In the genomic region with DNA sequence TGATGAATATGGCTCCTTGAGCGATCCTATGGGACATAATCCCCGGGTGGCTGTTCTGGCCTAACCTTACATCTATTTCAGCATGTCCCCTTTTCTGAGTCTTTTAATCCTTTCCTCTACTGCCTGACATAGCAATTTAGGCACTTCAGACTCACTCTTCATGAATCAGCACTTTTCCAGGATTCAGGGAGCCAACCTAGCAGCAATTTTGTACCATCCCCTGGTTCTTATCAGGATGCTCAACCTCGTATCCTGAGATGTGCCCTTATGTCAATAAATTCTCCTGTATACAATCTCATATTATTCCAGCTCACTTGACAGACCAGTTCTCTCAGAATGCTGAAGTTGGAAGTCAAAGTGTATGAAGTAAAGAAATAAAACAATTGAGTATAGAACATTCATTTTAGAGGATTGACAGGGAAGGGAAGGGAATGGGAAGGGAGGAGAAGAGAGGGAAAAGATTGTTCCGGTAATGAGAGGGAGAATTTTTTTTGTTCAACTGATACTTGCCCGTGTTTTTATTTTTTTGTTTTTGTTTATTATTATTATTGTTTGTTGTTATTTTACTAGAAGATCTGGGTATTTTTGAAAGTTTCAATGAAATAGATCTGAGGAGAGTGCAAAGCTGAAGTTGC, we compare ENCODE assay signal across 15 cellular contexts. TPM values are rescaled to one million over a fixed set of nuclear protein-coding genes. Genes with fewer than 3 reads are reported as not detected.
DNase-seq lines count a peak whose midpoint lies in the region; ATAC-seq and TF ChIP-seq lines count a peak whose summit lies in the region.
"Had no signal": no experiment of that assay in that cellular context is flagged by ENCODE, and none has a peak within 500 bp of the region (broad histone marks: within the 10 kb centered on the region; RNA-seq: fewer than 3 reads in every experiment).

No MANE protein-coding gene starts in this region.

- H3K36me3 ChIP-seq in Caco-2 (ENCODE audit: control insufficient read depth, insufficient read depth, low read length) = no peaks in the 10 kb centered on the region
- no peaks in the 10 kb centered on the region for H3K36me3 ChIP-seq in naive thymus-derived CD4-positive, alpha-beta T cell (ENCODE audit: control insufficient read depth in 2 of 3, insufficient read depth in 3 of 3, low read length in 3 of 3)
- H3K36me3 ChIP-seq: cardiac muscle cell, SJSA1 had no signal

- H3K27me3 Mint-ChIP-seq in activated CD8-positive, alpha-beta T cell treated with anti-CD3 and anti-CD28 coated beads for 36 hours = no peaks in the 10 kb centered on the region
- no peaks in the 10 kb centered on the region for H3K27me3 Mint-ChIP-seq in activated CD8-positive, alpha-beta T cell treated with anti-CD3 and anti-CD28 coated beads, Interleukin-2, amount 10 ng/mL, durations not matched to agents 7 days and 5 days (ENCODE audit: low read depth)
- no peaks in the 10 kb centered on the region for H3K27me3 Mint-ChIP-seq in Caco-2 (ENCODE audit: insufficient read depth, unreplicated experiment)
- H3K27me3 Mint-ChIP-seq in activated naive CD8-positive, alpha-beta T cell = no peaks in the 10 kb centered on the region
- H3K27me3 Mint-ChIP-seq in naive thymus-derived CD4-positive, alpha-beta T cell = peaks cover 0 to 5% (median 0%) of the 10 kb centered on the region in 5 donors
- H3K27me3 Mint-ChIP-seq: stimulated activated naive CD8-positive, alpha-beta T cell treated with anti-CD3 and anti-CD28 coated beads, Interleukin-15, Interleukin-2, amounts not matched to agents 100 ng/mL and 50 ng/mL, for 24 hours had no signal

- H3K27ac ChIP-seq in naive thymus-derived CD4-positive, alpha-beta T cell (ENCODE audit: low read depth, low read length) = no peak overlapping the region
- H3K27ac ChIP-seq: cardiac muscle cell, SJSA1 had no signal

- no peaks in the 10 kb centered on the region for H3K27me3 ChIP-seq in Caco-2 (replicated peaks; ENCODE audit: control insufficient read depth, insufficient read depth, low read length)
- H3K27me3 ChIP-seq in naive thymus-derived CD4-positive, alpha-beta T cell (ENCODE audit: control insufficient read depth in 2 of 2, insufficient read depth in 2 of 2, low read length in 2 of 2) = no peaks in the 10 kb centered on the region
- H3K27me3 ChIP-seq: cardiac muscle cell had no signal

- CTCF ChIA-PET in activated CD8-positive, alpha-beta T cell treated with anti-CD3 and anti-CD28 coated beads for 36 hours (lab: Charles Lee) = interaction anchor here (1.1 to 2.8 kb wide), 4 partner anchors 10 to 23 kb away, joined by 3 to 8 read pairs (median 4); a partner anchor contains a TSS
- CTCF ChIA-PET in activated CD8-positive, alpha-beta T cell treated with anti-CD3 and anti-CD28 coated beads, Interleukin-2, amount 10 ng/mL, durations not matched to agents 7 days and 5 days (lab: Charles Lee) = interaction anchor here (0.8 to 1.5 kb wide), 2 partner anchors 9 to 75 kb away, joined by 3 to 5 read pairs; no protein-coding TSS in a partner anchor
- CTCF ChIA-PET in Caco-2 (lab: Charles Lee) = no interaction called here
- CTCF ChIA-PET in naive thymus-derived CD4-positive, alpha-beta T cell (lab: Charles Lee) = interaction anchor here (1.0 kb wide), 2 partner anchors 9 to 45 kb away, joined by 3 read pairs; no protein-coding TSS in a partner anchor

- TF ChIP-seq CTCF in activated CD8-positive, alpha-beta T cell treated with anti-CD3 and anti-CD28 coated beads for 36 hours (IDR thresholded peaks at IDR 0.05) = no peak
- TF ChIP-seq CTCF in Caco-2 (IDR thresholded peaks at IDR 0.05; ENCODE audit: insufficient read depth in 1 of 2, low read depth in 1 of 2, low read length in 1 of 2, severe bottlenecking in 1 of 2, unreplicated experiment in 1 of 2) = no peak

- POLR2A ChIA-PET in activated CD8-positive, alpha-beta T cell treated with anti-CD3 and anti-CD28 coated beads for 36 hours (lab: Charles Lee) = interaction anchor here (0.7 to 2.5 kb wide), 5 partner anchors 7 to 23 kb away, joined by 3 to 14 read pairs (median 4); no protein-coding TSS in a partner anchor
- POLR2A ChIA-PET in activated CD8-positive, alpha-beta T cell treated with anti-CD3 and anti-CD28 coated beads, Interleukin-2, amount 10 ng/mL, durations not matched to agents 7 days and 5 days (lab: Charles Lee) = interaction anchor here (1.2 to 1.5 kb wide), 2 partner anchors 16 to 22 kb away, joined by 3 to 5 read pairs; a partner anchor contains a TSS
- POLR2A ChIA-PET in Caco-2 (lab: Charles Lee) = no interaction called here
- POLR2A ChIA-PET in naive thymus-derived CD4-positive, alpha-beta T cell (lab: Charles Lee) = interaction anchor here (1.0 to 7.9 kb wide), 5 partner anchors 7 to 223 kb away, joined by 3 to 42 read pairs (median 5); no protein-coding TSS in a partner anchor

- no peaks in the 10 kb centered on the region for H3K9me3 ChIP-seq in Caco-2
- no peaks in the 10 kb centered on the region for H3K9me3 ChIP-seq in naive thymus-derived CD4-positive, alpha-beta T cell (ENCODE audit: control insufficient read depth in 2 of 3, low read length in 3 of 3)
- H3K9me3 ChIP-seq: SJSA1 had no signal

- DNase-seq in activated CD8-positive, alpha-beta T cell treated with anti-CD3 and anti-CD28 coated beads for 36 hours = no peak
- DNase-seq in activated CD8-positive, alpha-beta T cell treated with anti-CD3 and anti-CD28 coated beads, Interleukin-2, amount 10 ng/mL, durations not matched to agents 7 days and 5 days = no peak
- DNase-seq in Caco-2 = no peak
- no peak for DNase-seq in naive thymus-derived CD4-positive, alpha-beta T cell
- no peak for DNase-seq in stimulated activated CD4-positive, alpha-beta T cell treated with anti-CD3 and anti-CD28 coated beads, Interleukin-2, amount 100 ng/mL, for 24 hours
- DNase-seq: effector CD4-positive, alpha-beta T cell; hippocampal formation; left cardiac atrium; posterior cingulate gyrus had no signal

- no peaks in the 10 kb centered on the region for H3K36me3 Mint-ChIP-seq in activated CD8-positive, alpha-beta T cell treated with anti-CD3 and anti-CD28 coated beads for 36 hours (ENCODE audit: low read depth)
- no peaks in the 10 kb centered on the region for H3K36me3 Mint-ChIP-seq in activated CD8-positive, alpha-beta T cell treated with anti-CD3 and anti-CD28 coated beads, Interleukin-2, amount 10 ng/mL, durations not matched to agents 7 days and 5 days (ENCODE audit: low read depth)
- no peaks in the 10 kb centered on the region for H3K36me3 Mint-ChIP-seq in Caco-2 (ENCODE audit: insufficient read depth, unreplicated experiment)
- H3K36me3 Mint-ChIP-seq in activated naive CD8-positive, alpha-beta T cell = no peaks in the 10 kb centered on the region
- no peaks in the 10 kb centered on the region for H3K36me3 Mint-ChIP-seq in naive thymus-derived CD4-positive, alpha-beta T cell

- intact Hi-C loops in activated CD8-positive, alpha-beta T cell treated with anti-CD3 and anti-CD28 coated beads for 36 hours (cut with micrococcal nuclease) = loop anchor here (5.0 kb wide), 1 partner anchor 115 kb away; a partner anchor contains a TSS
- intact Hi-C loops in Caco-2 (cut with micrococcal nuclease; ENCODE audit: unreplicated experiment) = no loop called here
- intact Hi-C loops in naive thymus-derived CD4-positive, alpha-beta T cell (cut with micrococcal nuclease) = no loop called here

- H3K4me3 Mint-ChIP-seq in activated CD8-positive, alpha-beta T cell treated with anti-CD3 and anti-CD28 coated beads for 36 hours = no peak overlapping the region
- no peak overlapping the region for H3K4me3 Mint-ChIP-seq in activated CD8-positive, alpha-beta T cell treated with anti-CD3 and anti-CD28 coated beads, Interleukin-2, amount 10 ng/mL, durations not matched to agents 7 days and 5 days
- H3K4me3 Mint-ChIP-seq in Caco-2 (ENCODE audit: unreplicated experiment) = no peak overlapping the region
- H3K4me3 Mint-ChIP-seq in activated naive CD8-positive, alpha-beta T cell = peak overlapping the region; percentile 72
- peak overlapping the region in 6 of 10 donors; percentile 55 to 82 (median 69) for H3K4me3 Mint-ChIP-seq in naive thymus-derived CD4-positive, alpha-beta T cell

- peaks cover 42% of the 10 kb centered on the region for H3K4me1 Mint-ChIP-seq in activated CD8-positive, alpha-beta T cell treated with anti-CD3 and anti-CD28 coated beads for 36 hours (ENCODE audit: low read depth)
- peaks cover 22% of the 10 kb centered on the region for H3K4me1 Mint-ChIP-seq in activated CD8-positive, alpha-beta T cell treated with anti-CD3 and anti-CD28 coated beads, Interleukin-2, amount 10 ng/mL, durations not matched to agents 7 days and 5 days (ENCODE audit: low read depth)
- H3K4me1 Mint-ChIP-seq in Caco-2 (ENCODE audit: low read depth, unreplicated experiment) = peaks cover 16% of the 10 kb centered on the region
- H3K4me1 Mint-ChIP-seq in activated naive CD8-positive, alpha-beta T cell (ENCODE audit: low read depth) = peaks cover 40% of the 10 kb centered on the region
- peaks cover 26 to 59% (median 55%) of the 10 kb centered on the region in 7 donors for H3K4me1 Mint-ChIP-seq in naive thymus-derived CD4-positive, alpha-beta T cell

- peak overlapping the region; percentile 56 for H3K27ac Mint-ChIP-seq in activated CD8-positive, alpha-beta T cell treated with anti-CD3 and anti-CD28 coated beads for 36 hours
- no peak overlapping the region for H3K27ac Mint-ChIP-seq in activated CD8-positive, alpha-beta T cell treated with anti-CD3 and anti-CD28 coated beads, Interleukin-2, amount 10 ng/mL, durations not matched to agents 7 days and 5 days
- peak overlapping the region; percentile 18 for H3K27ac Mint-ChIP-seq in Caco-2 (ENCODE audit: unreplicated experiment)
- peak overlapping the region; percentile 86 for H3K27ac Mint-ChIP-seq in activated naive CD8-positive, alpha-beta T cell
- peak overlapping the region in 6 of 9 donors; percentile 9 to 85 (median 62) for H3K27ac Mint-ChIP-seq in naive thymus-derived CD4-positive, alpha-beta T cell

- no peak overlapping the region for H3K4me3 ChIP-seq in Caco-2 (ENCODE audit: low read depth, low read length)
- H3K4me3 ChIP-seq in naive thymus-derived CD4-positive, alpha-beta T cell (ENCODE audit: low read length) = no peak overlapping the region
- H3K4me3 ChIP-seq: cardiac muscle cell, SJSA1 had no signal

- peaks cover 22% of the 10 kb centered on the region for H3K4me1 ChIP-seq in Caco-2
- H3K4me1 ChIP-seq in naive thymus-derived CD4-positive, alpha-beta T cell (ENCODE audit: control insufficient read depth in 2 of 2, insufficient read depth in 2 of 2, low read length in 2 of 2) = peaks cover 12 to 30% of the 10 kb centered on the region in 2 donors

- no peaks in the 10 kb centered on the region for H3K9me3 Mint-ChIP-seq in activated CD8-positive, alpha-beta T cell treated with anti-CD3 and anti-CD28 coated beads for 36 hours
- H3K9me3 Mint-ChIP-seq in activated CD8-positive, alpha-beta T cell treated with anti-CD3 and anti-CD28 coated beads, Interleukin-2, amount 10 ng/mL, durations not matched to agents 7 days and 5 days (ENCODE audit: insufficient read depth) = no peaks in the 10 kb centered on the region
- no peaks in the 10 kb centered on the region for H3K9me3 Mint-ChIP-seq in Caco-2 (ENCODE audit: unreplicated experiment)
- H3K9me3 Mint-ChIP-seq in activated naive CD8-positive, alpha-beta T cell (ENCODE audit: low read depth) = no peaks in the 10 kb centered on the region
- peaks cover 0 to 3% (median 0%) of the 10 kb centered on the region in 11 donors for H3K9me3 Mint-ChIP-seq in naive thymus-derived CD4-positive, alpha-beta T cell
- H3K9me3 Mint-ChIP-seq: stimulated activated naive CD8-positive, alpha-beta T cell treated with anti-CD3 and anti-CD28 coated beads, Interleukin-15, Interleukin-2, amounts not matched to agents 100 ng/mL and 50 ng/mL, for 24 hours had no signal

- ATAC-seq in activated CD8-positive, alpha-beta T cell treated with anti-CD3 and anti-CD28 coated beads for 36 hours = no peak
- ATAC-seq in activated CD8-positive, alpha-beta T cell treated with anti-CD3 and anti-CD28 coated beads, Interleukin-2, amount 10 ng/mL, durations not matched to agents 7 days and 5 days = no peak
- ATAC-seq in naive thymus-derived CD4-positive, alpha-beta T cell = no peak
- ATAC-seq in GM19035 (IDR thresholded peaks at IDR 0.05; ENCODE audit: unreplicated experiment) (no peak), GM21515 (IDR thresholded peaks at IDR 0.05; ENCODE audit: unreplicated experiment) (no peak)

- no TSS peak for BruUV-seq in Caco-2 (replicated peaks; lab: Mats Ljungman, UMichigan)

RNA-seq across cellular contexts. Expression of a gene that starts 8.2 kb away (rescaled TPM):
- 100 to 1,000 TPM; 125 to 128 TPM for total RNA-seq in activated CD8-positive, alpha-beta T cell treated with anti-CD3 and anti-CD28 coated beads for 36 hours
- total RNA-seq in activated CD8-positive, alpha-beta T cell treated with anti-CD3 and anti-CD28 coated beads, Interleukin-2, amount 10 ng/mL, durations not matched to agents 7 days and 5 days = 100 to 1,000 TPM; 121 to 122 TPM
- 30.8 and 30.9 TPM in 2 replicates for total RNA-seq in Caco-2 (2022)
- total RNA-seq in naive thymus-derived CD4-positive, alpha-beta T cell = 100 to 1,000 TPM; 129 to 181 (median 152) TPM
- polyA plus RNA-seq in naive thymus-derived CD4-positive, alpha-beta T cell = 100 to 1,000 TPM; 165 to 249 TPM

Comparison
In these comparisons a context has a peak if more than half of its experiments do, and no peak if none do; other contexts are left out.
1. H3K4me3 Mint-ChIP-seq: peak in activated naive CD8-positive, alpha-beta T cell (single experiment) and naive thymus-derived CD4-positive, alpha-beta T cell (6 of 10); none in activated CD8-positive, alpha-beta T cell treated with anti-CD3 and anti-CD28 coated beads for 36 hours (single experiment), activated CD8-positive, alpha-beta T cell treated with anti-CD3 and anti-CD28 coated beads, Interleukin-2, amount 10 ng/mL, durations not matched to agents 7 days and 5 days (single experiment) and Caco-2 (single experiment).